In genomic region chr4:44157611-44158277, GRCh38 we compare ENCODE assay signal across 21 cellular contexts.
DNase-seq lines count a peak whose midpoint lies in the region; ATAC-seq and TF ChIP-seq lines count a peak whose summit lies in the region.
"Had no signal": no experiment of that assay in that cellular context is flagged by ENCODE, and none has a peak within 500 bp of the region (broad histone marks: within the 10 kb centered on the region; RNA-seq: fewer than 3 reads in every experiment).

No MANE protein-coding gene starts in this region.

- H3K4me1 ChIP-seq in skeletal muscle satellite cell (ENCODE audit: control insufficient read depth, insufficient read depth, low read length) = peaks cover 21% of the 10 kb centered on the region
- H3K4me1 ChIP-seq: A549, heart left ventricle, tibial nerve had no signal

- no peaks in the 10 kb centered on the region for H3K9me3 ChIP-seq in skeletal muscle satellite cell (replicated peaks; ENCODE audit: low read length)
- H3K9me3 ChIP-seq: A549, heart left ventricle, tibial nerve had no signal

- H3K27me3 ChIP-seq in skeletal muscle satellite cell (ENCODE audit: control insufficient read depth, insufficient read depth, low read length) = no peaks in the 10 kb centered on the region
- H3K27me3 ChIP-seq: heart left ventricle, tibial nerve had no signal

- H3K9ac ChIP-seq in skeletal muscle satellite cell (ENCODE audit: low read depth, low read length) = no peak overlapping the region

- H3K4me3 ChIP-seq in fibroblast of the aortic adventitia (ENCODE audit: low read depth, low read length) = no peak overlapping the region
- H3K4me3 ChIP-seq in skeletal muscle satellite cell (ENCODE audit: low read length) = no peak overlapping the region
- H3K4me3 ChIP-seq: A549, heart left ventricle, mucosa of descending colon, tibial nerve had no signal

- no peak for TF ChIP-seq CTCF in fibroblast of the aortic adventitia (IDR thresholded peaks at IDR 0.05; ENCODE audit: insufficient read depth, low read length)

- ATAC-seq in SK-N-SH treated with all-trans-retinoic acid at 6 μM for 48 hours (peak; percentile 31; the same call in 1 of the 3 replicates), GM21367 (IDR thresholded peaks at IDR 0.05; ENCODE audit: unreplicated experiment) (no peak), GM18907 (IDR thresholded peaks at IDR 0.05; ENCODE audit: unreplicated experiment) (no peak)
- ATAC-seq: A549; activated T-cell treated with anti-CD3 and anti-CD28 coated beads, Interleukin-2, amount 50 U/mL, for 4 hours; heart left ventricle; mucosa of descending colon; stimulated activated memory B cell treated with anti-CD40 and anti-IgM and Interleukin-4, amounts not matched to agents 10 μg/mL and 1 μg/mL and 100 μg/mL, for 72 hours had no signal

- H3K36me3 ChIP-seq in skeletal muscle satellite cell (ENCODE audit: insufficient read depth, low read length) = no peaks in the 10 kb centered on the region
- H3K36me3 ChIP-seq: heart left ventricle, tibial nerve had no signal

- peak overlapping the region; percentile 59 for H3K4me2 ChIP-seq in skeletal muscle satellite cell (ENCODE audit: low read length)
- H3K4me2 ChIP-seq: A549 had no signal

- DNase-seq in SHP77 treated with DMSO at 0.1 percent for 48 hours (lab: John Stamatoyannopoulos, UW) (peak; percentile 6), SHP77 (lab: John Stamatoyannopoulos, UW) (no peak), fibroblast of the aortic adventitia (ENCODE audit: low read depth) (peak; percentile 8), pons (ENCODE audit: low spot score) (no peak)
- DNase-seq: activated CD4-positive, alpha-beta T cell treated with anti-CD3 and anti-CD28 coated beads, Interleukin-2, amount 50 U/mL, for 48 hours; activated naive CD8-positive, alpha-beta T cell treated with anti-CD3 and anti-CD28 coated beads for 36 hours; activated T-cell treated with anti-CD3 and anti-CD28 coated beads, Interleukin-2, amount 50 U/mL, for 4 hours; GOT3; heart left ventricle; KBM-7; kidney; mucosa of descending colon; NCI-H1417; nucleus accumbens had no signal

TF ChIP-seq in SK-N-SH treated with all-trans-retinoic acid at 6 μM for 48 hours, 23 proteins besides CTCF, POLR2A, EP300 and RAD21:
- TF ChIP-seq ISL1 (CRISPR knock-in tag; IDR thresholded peaks at IDR 0.05) (peak; percentile 59), POU6F1 (CRISPR knock-in tag; IDR thresholded peaks at IDR 0.05; ENCODE audit: borderline replicate concordance, low read depth) (no peak)

Comparison
In these comparisons a context has a peak if more than half of its experiments do, and no peak if none do; other contexts are left out.
1. DNase-seq: peak in SHP77 treated with DMSO at 0.1 percent for 48 hours (single experiment) and fibroblast of the aortic adventitia (single experiment); none in SHP77 (0 of 2) and pons (single experiment).